Comparison of ENCODE assay signal across 7 cellular contexts in genomic region chr9:64466052-64466599, GRCh38.
DNase-seq lines count a peak whose midpoint lies in the region; ATAC-seq, FAIRE-seq and TF ChIP-seq lines count a peak whose summit lies in the region.
"Not testable (repeated sequence)": the region's sequence is repeated elsewhere in the genome, so short reads cannot be mapped to it uniquely, and the experiment has no call there.

No MANE protein-coding gene starts in this region.

- SMC1A ChIA-PET in GM12878 (lab: Charles Lee; ENCODE audit: uncharacterized antibody, unreplicated experiment), result not testable (repeated sequence)

- H4K20me1 ChIP-seq in Karpas-422 (ENCODE audit: insufficient read depth, low read depth, low read length); OCI-LY3 (ENCODE audit: insufficient read depth, low read length); GM12878 (ENCODE audit: control insufficient read depth, insufficient read depth): not testable (repeated sequence)

- in situ Hi-C loops in GM12878 (cut with MboI), result not testable (repeated sequence)

- BruUV-seq in GM12878 (replicated peaks; lab: Mats Ljungman, UMichigan), result not testable (repeated sequence)

- H3K9ac ChIP-seq in Karpas-422 (ENCODE audit: low read length); OCI-LY3 (ENCODE audit: low read length); GM12878 (ENCODE audit: control insufficient read depth, insufficient read depth, low read length): not testable (repeated sequence)

- not testable (repeated sequence) for TF ChIP-seq EP300 in GM12878 (IDR thresholded peaks at IDR 0.05; ENCODE audit: borderline replicate concordance in 1 of 2, control insufficient read depth in 1 of 2, low read depth in 2 of 2, low read length in 2 of 2)

- H3K4me1 Mint-ChIP-seq in CD14-positive monocyte, result not testable (repeated sequence)

- not testable (repeated sequence) for H3K4me1 ChIP-seq in Karpas-422 (ENCODE audit: low read length); OCI-LY3 (ENCODE audit: low read length); GM12878 (ENCODE audit: control insufficient read depth, insufficient read depth, low read length)

- not testable (repeated sequence) for TF ChIP-seq RAD21 in GM12878 (IDR thresholded peaks at IDR 0.05; ENCODE audit: insufficient read depth, low read depth, low read length)

- FAIRE-seq in GM12878 (lab: Jason Lieb, UNC), result not testable (repeated sequence)

- intact Hi-C loops in CD14-positive monocyte (cut with micrococcal nuclease); GM12878 (cut with micrococcal nuclease; ENCODE audit: unreplicated experiment): not testable (repeated sequence)

- H3K4me3 Mint-ChIP-seq in CD14-positive monocyte, result not testable (repeated sequence)

- POLR2A ChIA-PET in GM12878 (lab: Charles Lee), result not testable (repeated sequence)

- RAD21 ChIA-PET in GM12878 (lab: Charles Lee; ENCODE audit: unreplicated experiment), result not testable (repeated sequence)

- peak; percentile 40; the same call in 1 of the 3 replicates for ATAC-seq in GM12878

- WGBS in GM12878 (ENCODE audit: insufficient coverage, insufficient replicate concordance, low lambda C conversion rate, missing lambda C conversion rate), result 2% methylated on average over 3 of the region's 4 CpGs

- DNase-seq in CD14-positive monocyte (ENCODE audit: low spot score); GM12878 (ENCODE audit: low read depth, low spot score): not testable (repeated sequence)
- DNase-seq in H4 (ENCODE audit: low spot score), result peak; percentile 9
- peak; percentile 38 for DNase-seq in Karpas-422
- peak; percentile 9 for DNase-seq in left kidney (ENCODE audit: low read depth, low spot score)

- not testable (repeated sequence) for H3K36me3 ChIP-seq in Karpas-422 (ENCODE audit: insufficient read depth, low read length); OCI-LY3 (replicated peaks; ENCODE audit: low read depth, low read length); GM12878 (ENCODE audit: control insufficient read depth in 2 of 2, insufficient read depth in 2 of 2, low read length in 1 of 2)

- not testable (repeated sequence) for H3K4me3 ChIP-seq in Karpas-422 (ENCODE audit: low read length); OCI-LY3 (ENCODE audit: low read length); GM12878

- not testable (repeated sequence) for H3K27me3 Mint-ChIP-seq in CD14-positive monocyte (ENCODE audit: low read depth in 3 of 3)

- not testable (repeated sequence) for H3K9me3 Mint-ChIP-seq in CD14-positive monocyte

- H3K9me3 ChIP-seq in Karpas-422 (ENCODE audit: low read length); OCI-LY3 (ENCODE audit: insufficient read depth, low read length); GM12878 (replicated peaks; ENCODE audit: control insufficient read depth, insufficient read depth, low read length): not testable (repeated sequence)

- not testable (repeated sequence) for H3K27ac ChIP-seq in Karpas-422 (ENCODE audit: low read length); OCI-LY3 (ENCODE audit: low read length); GM12878 (ENCODE audit: control insufficient read depth, insufficient read depth)

- not testable (repeated sequence) for H2AFZ ChIP-seq in Karpas-422 (ENCODE audit: low read length); OCI-LY3 (ENCODE audit: low read depth, low read length); GM12878 (ENCODE audit: control insufficient read depth, low read depth, low read length)

- CTCF ChIA-PET in GM12878 (lab: Yijun Ruan, JAX), result not testable (repeated sequence)

- peak; percentile 11 for TF ChIP-seq CTCF in CD14-positive monocyte (IDR thresholded peaks at IDR 0.05)
- 0 out of 2 replicates have a peak, but pooled peaks have one; percentile 6 for TF ChIP-seq CTCF in GM12874 (IDR thresholded peaks at IDR 0.05; ENCODE audit: insufficient read depth, low read depth, low read length)
- TF ChIP-seq CTCF in OCI-LY3 (IDR thresholded peaks at IDR 0.05; ENCODE audit: low read depth, low read length), result peak; percentile 31
- peak in 2 of 3 experiments; percentile 1 to 27; a peak in 1 of 6 replicates for TF ChIP-seq CTCF in GM12878 (IDR thresholded peaks at IDR 0.05 in 2 of 3, conservative IDR thresholded peaks at IDR 0.05 in 1 of 3; ENCODE audit: control insufficient read depth in 2 of 3, extremely low read depth in 1 of 3, insufficient read depth in 1 of 3, low read depth in 3 of 3, low read length in 3 of 3)

- H3K27me3 ChIP-seq in Karpas-422 (ENCODE audit: low read length); OCI-LY3 (ENCODE audit: low read depth, low read length); GM12878 (replicated peaks in 1 of 2; ENCODE audit: control insufficient read depth in 2 of 2, insufficient read depth in 2 of 2, low read length in 1 of 2): not testable (repeated sequence)

- H3K4me2 ChIP-seq in Karpas-422 (ENCODE audit: low read depth, low read length, poor library complexity, severe bottlenecking); OCI-LY3 (ENCODE audit: low read length); GM12878 (ENCODE audit: control insufficient read depth, insufficient read depth): not testable (repeated sequence)

- not testable (repeated sequence) for H3K9me2 ChIP-seq in Karpas-422 (replicated peaks; ENCODE audit: insufficient read depth, low read length)

- H3K27ac Mint-ChIP-seq in CD14-positive monocyte, result not testable (repeated sequence)

- not testable (repeated sequence) for H3K36me3 Mint-ChIP-seq in CD14-positive monocyte

- TF ChIP-seq POLR2A in GM12878 (IDR thresholded peaks at IDR 0.05; ENCODE audit: low read depth, low read length), result not testable (repeated sequence)

- H3K79me2 ChIP-seq in Karpas-422 (ENCODE audit: low read length); OCI-LY3 (ENCODE audit: low read length); GM12878 (ENCODE audit: control insufficient read depth, insufficient read depth, low read length): not testable (repeated sequence)

TF ChIP-seq in GM12878, 131 proteins besides CTCF, POLR2A, EP300 and RAD21:
- peak; percentile 31; the same call in 1 of the 2 replicates for TF ChIP-seq REST (IDR thresholded peaks at IDR 0.05; ENCODE audit: low read depth, low read length)
